11 cellular contexts compared by ENCODE assay signal in the genomic region with DNA sequence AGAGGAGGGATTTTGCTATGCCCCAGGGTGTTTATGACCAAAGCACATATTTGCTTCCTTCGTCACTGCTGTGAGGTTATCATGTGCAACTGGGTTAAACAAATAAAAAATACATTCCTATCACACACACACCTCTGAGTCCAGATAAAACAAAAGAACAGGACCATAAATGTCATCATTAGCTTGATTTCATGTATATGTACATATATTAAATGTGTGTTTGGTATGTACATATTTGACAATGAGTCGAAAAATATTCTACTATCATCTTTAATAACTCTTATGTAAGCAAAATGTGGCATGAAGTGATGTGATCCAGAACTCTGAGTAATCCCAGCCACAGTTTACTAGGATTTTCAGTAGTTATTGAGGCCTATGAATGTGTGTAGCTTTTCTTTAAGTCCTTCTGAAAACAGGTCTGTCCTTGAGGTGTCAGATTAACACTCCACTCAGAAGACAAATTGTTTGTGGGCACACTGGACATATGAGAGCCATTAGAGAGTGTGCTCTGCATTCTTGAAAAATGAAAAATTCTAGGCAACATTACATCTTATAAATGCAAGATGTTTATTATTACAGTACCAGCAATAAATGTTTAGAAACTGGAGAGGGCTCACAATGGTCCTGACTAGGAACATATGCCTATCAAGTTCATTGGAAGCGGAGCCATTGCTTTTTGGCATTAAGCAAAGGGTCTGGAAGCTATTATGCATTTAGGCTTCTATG.
DNase-seq lines count a peak whose midpoint lies in the region; ATAC-seq and TF ChIP-seq lines count a peak whose summit lies in the region.
"Had no signal": no experiment of that assay in that cellular context is flagged by ENCODE, and none has a peak within 500 bp of the region (broad histone marks: within the 10 kb centered on the region; RNA-seq: fewer than 3 reads in every experiment).

No MANE protein-coding gene starts in this region.

- peaks cover 15% of the 10 kb centered on the region for H3K4me1 ChIP-seq in SJCRH30
- no peaks in the 10 kb centered on the region for H3K4me1 ChIP-seq in stomach smooth muscle (ENCODE audit: control insufficient read depth, insufficient read depth, low read length)
- H3K4me1 ChIP-seq: lower lobe of right lung, testis had no signal

- H3K27ac ChIP-seq in SJCRH30 = peak overlapping the region; percentile 9; the same call in 1 of the 2 replicates
- peak overlapping the region; percentile 31 for H3K27ac ChIP-seq in stomach smooth muscle (ENCODE audit: low read length)
- H3K27ac ChIP-seq: lower lobe of right lung, testis had no signal

- H3K36me3 ChIP-seq in SJCRH30 (no peaks in the 10 kb centered on the region), stomach smooth muscle (ENCODE audit: control insufficient read depth in 2 of 2, insufficient read depth in 2 of 2, low read length in 2 of 2) (no peaks in the 10 kb centered on the region)
- H3K36me3 ChIP-seq: lower lobe of right lung had no signal

- H3K27me3 ChIP-seq in SJCRH30 (no peaks in the 10 kb centered on the region), stomach smooth muscle (ENCODE audit: control insufficient read depth in 1 of 2, insufficient read depth in 2 of 2, low read length in 2 of 2) (no peaks in the 10 kb centered on the region)
- H3K27me3 ChIP-seq: testis had no signal

- no peak overlapping the region for H3K4me3 ChIP-seq in HFF-Myc (replicated peaks; ENCODE audit: low read depth, low read length)
- no peak overlapping the region for H3K4me3 ChIP-seq in SJCRH30
- H3K4me3 ChIP-seq in fibroblast of villous mesenchyme (ENCODE audit: low read depth, low read length) = no peak overlapping the region
- H3K4me3 ChIP-seq in stomach smooth muscle (ENCODE audit: low read length in 2 of 2) = no peak overlapping the region
- H3K4me3 ChIP-seq: lower lobe of right lung, testis had no signal

- TF ChIP-seq CTCF in HFF-Myc (IDR thresholded peaks at IDR 0.05; ENCODE audit: low read depth, low read length, missing control alignments) (no peak), fibroblast of villous mesenchyme (IDR thresholded peaks at IDR 0.05; ENCODE audit: insufficient read depth, low read depth, low read length) (no peak)

- no peak overlapping the region for H3K9ac ChIP-seq in stomach smooth muscle (ENCODE audit: low read length in 2 of 2)

- no peak for ATAC-seq in GM19035 (IDR thresholded peaks at IDR 0.05; ENCODE audit: unreplicated experiment)
- ATAC-seq: activated T-helper 17 cell treated with anti-CD3 and anti-CD28 coated beads, Interleukin-2, amount 50 U/mL, for 72 hours had no signal

- H3K9me3 ChIP-seq in SJCRH30 (replicated peaks) = no peaks in the 10 kb centered on the region; the same call in 1 of the 2 replicates
- no peaks in the 10 kb centered on the region for H3K9me3 ChIP-seq in stomach smooth muscle (ENCODE audit: control insufficient read depth in 2 of 2, low read length in 2 of 2)
- H3K9me3 ChIP-seq: lower lobe of right lung, testis had no signal

- DNase-seq in HFF-Myc (ENCODE audit: extremely low read depth, low read depth) (peak; percentile 55), SJCRH30 (peak; percentile 32 to 51), fibroblast of villous mesenchyme (ENCODE audit: low read depth) (peak; percentile 91), GM19240 (ENCODE audit: insufficient read length, low spot score) (no peak), SK-N-DZ (ENCODE audit: low spot score) (no peak)
- DNase-seq: endodermal cell, lower lobe of right lung, testis had no signal

Comparison
In these comparisons a context has a peak if more than half of its experiments do, and no peak if none do; other contexts are left out.
1. DNase-seq: peak in HFF-Myc (single experiment), SJCRH30 (2 of 2) and fibroblast of villous mesenchyme (single experiment); none in GM19240 (single experiment) and SK-N-DZ (single experiment).